8 cellular contexts compared by ENCODE assay signal in the genomic region with DNA sequence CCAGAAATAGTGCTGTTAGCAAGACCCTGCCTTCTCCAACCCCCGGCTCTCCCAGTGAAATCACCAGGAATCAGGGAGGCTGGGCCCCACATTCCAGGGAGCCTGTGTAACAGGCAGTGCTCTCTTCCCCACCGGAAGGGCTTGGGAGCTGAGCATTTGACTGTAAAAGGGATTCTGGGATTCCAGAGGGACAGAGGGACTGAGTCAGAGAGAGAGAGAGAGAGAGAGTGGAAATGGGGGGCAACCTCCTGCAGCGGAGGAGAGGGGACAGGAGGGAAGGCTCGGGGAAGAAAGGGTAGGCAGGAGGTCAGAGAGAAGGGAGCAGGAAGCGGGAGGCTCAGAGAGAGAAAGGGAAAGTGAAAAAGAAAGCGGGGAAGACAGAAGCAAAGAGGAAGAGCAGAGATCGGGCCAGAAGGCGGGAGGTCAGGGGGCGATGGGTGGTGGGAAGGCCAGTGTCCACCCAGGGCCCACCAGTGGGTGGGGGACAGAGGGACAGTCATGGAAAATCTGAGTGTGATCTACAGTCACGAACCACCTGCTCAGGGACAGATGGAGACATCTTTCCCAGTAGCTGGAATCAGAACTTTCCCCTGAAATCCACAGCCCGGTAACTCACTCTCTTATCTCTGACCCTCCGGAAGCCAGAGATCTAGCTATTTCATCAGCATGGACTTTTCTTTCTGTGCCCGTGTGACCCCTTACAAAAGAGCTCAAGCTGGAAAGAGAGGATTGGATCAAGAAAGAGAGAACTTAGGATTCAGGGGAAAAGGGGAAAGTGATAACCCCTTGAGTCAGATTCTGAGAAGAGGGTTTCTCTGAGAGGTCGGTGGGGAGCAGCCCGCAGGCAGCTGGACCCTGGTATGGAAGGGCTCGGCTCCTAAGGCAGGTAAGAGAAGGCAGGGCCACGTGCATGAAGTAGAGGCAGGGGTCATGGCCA. TPM values are rescaled to one million over a fixed set of nuclear protein-coding genes. Genes with fewer than 3 reads are reported as not detected.
DNase-seq lines count a peak whose midpoint lies in the region; ATAC-seq and TF ChIP-seq lines count a peak whose summit lies in the region.

No MANE protein-coding gene starts in this region.

- DNase-seq in activated T-cell treated with anti-CD3 and anti-CD28 coated beads, Interleukin-2, amount 50 U/mL, for 72 hours: no peak
- DNase-seq in activated T-cell treated with anti-CD3 and anti-CD28 coated beads, Interleukin-2, amount 50 U/mL, for 48 hours: no peak
- peak; percentile 48 for DNase-seq in WTC11 (ENCODE audit: low spot score)
- DNase-seq in glomerular visceral epithelial cell (ENCODE audit: extremely low spot score): peak; percentile 97
- DNase-seq in posterior vena cava (ENCODE audit: low spot score): peak; percentile 96
- DNase-seq in middle frontal gyrus (ENCODE audit: extremely low spot score, low spot score): no peak
- no peak for DNase-seq in NCI-H1417 treated with DMSO at 0.1 percent for 48 hours (lab: John Stamatoyannopoulos, UW)
- DNase-seq in SKM-1 treated with dmso at 0.1 percent for 144 hours (lab: John Stamatoyannopoulos, UW; ENCODE audit: unreplicated experiment): no peak

- no peaks in the 10 kb centered on the region for H3K9me3 Mint-ChIP-seq in activated T-cell treated with anti-CD3 and anti-CD28 coated beads, Interleukin-2, amount 50 U/mL, for 72 hours
- peaks cover 7% of the 10 kb centered on the region for H3K9me3 Mint-ChIP-seq in WTC11

- CTCF ChIA-PET in WTC11 (lab: Charles Lee): interaction anchor here (0.6 to 2.4 kb wide), 7 partner anchors 10 to 397 kb away, joined by 3 to 12 read pairs (median 6); no protein-coding TSS in a partner anchor

- intact Hi-C loops in posterior vena cava (cut with DNase I): no loop called here

- peaks cover 56% of the 10 kb centered on the region for H3K27me3 Mint-ChIP-seq in activated T-cell treated with anti-CD3 and anti-CD28 coated beads, Interleukin-2, amount 50 U/mL, for 72 hours (ENCODE audit: low read depth)
- H3K27me3 Mint-ChIP-seq in WTC11 (ENCODE audit: low read depth): peaks cover 9% of the 10 kb centered on the region

- peaks cover 0 to 1% of the 10 kb centered on the region in 2 donors for H3K36me3 Mint-ChIP-seq in activated T-cell treated with anti-CD3 and anti-CD28 coated beads, Interleukin-2, amount 50 U/mL, for 72 hours (ENCODE audit: insufficient read depth in 2 of 2)
- H3K36me3 Mint-ChIP-seq in WTC11: peaks cover 5% of the 10 kb centered on the region

- H3K4me1 Mint-ChIP-seq in activated T-cell treated with anti-CD3 and anti-CD28 coated beads, Interleukin-2, amount 50 U/mL, for 72 hours (ENCODE audit: low read depth): peaks cover 36% of the 10 kb centered on the region
- H3K4me1 Mint-ChIP-seq in WTC11: peaks cover 40% of the 10 kb centered on the region

- POLR2A ChIA-PET in WTC11 (lab: Charles Lee): interaction anchor here (0.7 to 0.8 kb wide), 2 partner anchors 37 to 52 kb away, joined by 3 read pairs; a partner anchor contains a TSS

- H3K4me3 Mint-ChIP-seq in activated T-cell treated with anti-CD3 and anti-CD28 coated beads, Interleukin-2, amount 50 U/mL, for 72 hours: peak overlapping the region; percentile 71 to 80
- H3K4me3 Mint-ChIP-seq in WTC11: no peak overlapping the region; the same call in 1 of the 2 replicates

- ATAC-seq in activated T-cell treated with anti-CD3 and anti-CD28 coated beads, Interleukin-2, amount 50 U/mL, for 72 hours (replicated peaks in 1 of 2): no peak
- ATAC-seq in WTC11: peak; percentile 68

- TF ChIP-seq CTCF in WTC11 (IDR thresholded peaks at IDR 0.05): no peak

- no peak overlapping the region for H3K27ac Mint-ChIP-seq in activated T-cell treated with anti-CD3 and anti-CD28 coated beads, Interleukin-2, amount 50 U/mL, for 72 hours
- H3K27ac Mint-ChIP-seq in WTC11: peak overlapping the region; percentile 75

TF ChIP-seq in WTC11, 78 proteins besides CTCF, POLR2A, EP300 and RAD21:
- TF ChIP-seq, protein P1, sequence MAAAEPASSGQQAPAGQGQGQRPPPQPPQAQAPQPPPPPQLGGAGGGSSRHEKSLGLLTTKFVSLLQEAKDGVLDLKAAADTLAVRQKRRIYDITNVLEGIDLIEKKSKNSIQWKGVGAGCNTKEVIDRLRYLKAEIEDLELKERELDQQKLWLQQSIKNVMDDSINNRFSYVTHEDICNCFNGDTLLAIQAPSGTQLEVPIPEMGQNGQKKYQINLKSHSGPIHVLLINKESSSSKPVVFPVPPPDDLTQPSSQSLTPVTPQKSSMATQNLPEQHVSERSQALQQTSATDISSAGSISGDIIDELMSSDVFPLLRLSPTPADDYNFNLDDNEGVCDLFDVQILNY (CRISPR knock-in tag; IDR thresholded peaks at IDR 0.05): no peak
- no peak for TF ChIP-seq IRF2 (CRISPR knock-in tag; IDR thresholded peaks at IDR 0.05; ENCODE audit: borderline replicate concordance, low read depth)
- 0 out of 2 replicates have a peak, but pooled peaks have one; percentile 12 for TF ChIP-seq SP1 (CRISPR knock-in tag; conservative IDR thresholded peaks at IDR 0.05)
- TF ChIP-seq GABPB1 (CRISPR knock-in tag; IDR thresholded peaks at IDR 0.05): peak; percentile 96
- TF ChIP-seq TEAD4 (CRISPR knock-in tag; IDR thresholded peaks at IDR 0.05): peak; percentile 80; the same call in 1 of the 2 replicates
- no peak for TF ChIP-seq ZNF138 (CRISPR knock-in tag; conservative IDR thresholded peaks at IDR 0.05)
- peak; percentile 41; the same call in 1 of the 2 replicates for TF ChIP-seq ZNF423 (CRISPR knock-in tag; IDR thresholded peaks at IDR 0.05)
- TF ChIP-seq TEAD1 (CRISPR knock-in tag; IDR thresholded peaks at IDR 0.05): peak; percentile 36; the same call in 1 of the 2 replicates
- no peak for TF ChIP-seq ZNF219 (CRISPR knock-in tag; IDR thresholded peaks at IDR 0.05; ENCODE audit: borderline replicate concordance)
- no peak for TF ChIP-seq ESRRA (CRISPR knock-in tag; IDR thresholded peaks at IDR 0.05; ENCODE audit: borderline replicate concordance)

RNA-seq across cellular contexts. Expression of a gene that starts 4.6 kb away (rescaled TPM):
- under 1 TPM in 1 of 2 donors, not detected in 1; 0.14 TPM for total RNA-seq in activated T-cell treated with anti-CD3 and anti-CD28 coated beads, Interleukin-2, amount 50 U/mL, for 72 hours
- total RNA-seq in WTC11 (2021) (1.1 to 2.6 TPM (median 2.2 TPM) in 3 replicates), posterior vena cava (100 to 1,000 TPM in 1 of 2 donors, 10 to 100 TPM in 1; 77.3 to 240 TPM)

RNA-seq across cellular contexts. Expression of a gene that starts 32.0 kb away (rescaled TPM):
- total RNA-seq in activated T-cell treated with anti-CD3 and anti-CD28 coated beads, Interleukin-2, amount 50 U/mL, for 72 hours: 10 to 100 TPM; 23.4 to 28.4 TPM
- total RNA-seq in WTC11 (2021): 60.7 to 80.0 TPM (median 78.2 TPM) in 3 replicates
- 10 to 100 TPM; 21.5 to 22.7 TPM for total RNA-seq in posterior vena cava

RNA-seq across cellular contexts. Expression of a gene that starts 37.0 kb away (rescaled TPM):
- 10 to 100 TPM; 44.5 to 50.2 TPM for total RNA-seq in activated T-cell treated with anti-CD3 and anti-CD28 coated beads, Interleukin-2, amount 50 U/mL, for 72 hours
- total RNA-seq in WTC11 (2021): 23.1 to 24.2 TPM (median 23.4 TPM) in 3 replicates
- 10 to 100 TPM; 33.0 to 38.2 TPM for total RNA-seq in posterior vena cava

RNA-seq across cellular contexts. Expression of a gene that starts 43.1 kb away (rescaled TPM):
- under 1 TPM in 1 of 2 donors, not detected in 1; 0.19 TPM for total RNA-seq in activated T-cell treated with anti-CD3 and anti-CD28 coated beads, Interleukin-2, amount 50 U/mL, for 72 hours
- 5.2 to 6.4 TPM (median 5.6 TPM) in 3 replicates for total RNA-seq in WTC11 (2021)
- total RNA-seq in posterior vena cava: not detected

RNA-seq across cellular contexts. Expression of a gene that starts 57.8 kb away (rescaled TPM):
- not detected for total RNA-seq in activated T-cell treated with anti-CD3 and anti-CD28 coated beads, Interleukin-2, amount 50 U/mL, for 72 hours
- 0.32 to 0.62 TPM (median 0.39 TPM) in 3 replicates for total RNA-seq in WTC11 (2021)
- total RNA-seq in posterior vena cava: not detected

Comparison
In these comparisons a context has a peak if more than half of its experiments do, and no peak if none do; other contexts are left out.
1. DNase-seq: peak in WTC11 (single experiment), glomerular visceral epithelial cell (single experiment) and posterior vena cava (single experiment); none in activated T-cell treated with anti-CD3 and anti-CD28 coated beads, Interleukin-2, amount 50 U/mL, for 72 hours (0 of 2), activated T-cell treated with anti-CD3 and anti-CD28 coated beads, Interleukin-2, amount 50 U/mL, for 48 hours (0 of 2), middle frontal gyrus (single experiment), NCI-H1417 treated with DMSO at 0.1 percent for 48 hours (single experiment) and SKM-1 treated with dmso at 0.1 percent for 144 hours (single experiment).
2. RNA of a gene that starts 4.6 kb away (total RNA-seq): 77.3 to 240 TPM in posterior vena cava; 1.1 to 2.6 TPM in WTC11 and 0.14 TPM in activated T-cell treated with anti-CD3 and anti-CD28 coated beads, Interleukin-2, amount 50 U/mL, for 72 hours; every median in the first group is over 10 times any median in the second.